ENCODE assay signal across 9 cellular contexts in genomic region chr16:68737730-68738590, GRCh38. TPM values are rescaled to one million over a fixed set of nuclear protein-coding genes. Genes with fewer than 3 reads are reported as not detected.
DNase-seq lines count a peak whose midpoint lies in the region; ATAC-seq and TF ChIP-seq lines count a peak whose summit lies in the region.
"Had no signal": no experiment of that assay in that cellular context is flagged by ENCODE, and none has a peak within 500 bp of the region (broad histone marks: within the 10 kb centered on the region; RNA-seq: fewer than 3 reads in every experiment).

No MANE protein-coding gene starts in this region.

- H3K4me3 ChIP-seq in lower lobe of right lung = peak overlapping the region; percentile 56
- peak overlapping the region; percentile 38 for H3K4me3 ChIP-seq in urinary bladder (ENCODE audit: low read depth, low read length)
- peak overlapping the region in 1 of 2 donors; percentile 32 for H3K4me3 ChIP-seq in gastroesophageal sphincter

- TF ChIP-seq CTCF in lower lobe of right lung (IDR thresholded peaks at IDR 0.05) = no peak
- TF ChIP-seq CTCF in gastroesophageal sphincter (IDR thresholded peaks at IDR 0.05) = no peak

- H3K27ac ChIP-seq in lower lobe of right lung (peak overlapping the region; percentile 79), urinary bladder (ENCODE audit: low read depth) (peak overlapping the region; percentile 46), gastroesophageal sphincter (no peak overlapping the region)

- in situ Hi-C loops in T47D (cut with HindIII; ENCODE audit: low pct_unique_long_range_greater_than_20kb, low sequenced_read_pairs) = no loop called here

- peak; percentile 13 for DNase-seq in stimulated activated CD4-positive, alpha-beta T cell treated with anti-CD3 and anti-CD28 coated beads, Interleukin-1b, Interleukin-23, amount 100 ng/mL, for 48 hours
- DNase-seq in stimulated activated CD4-positive, alpha-beta T cell treated with anti-CD3 and anti-CD28 coated beads, Interleukin-2, amount 100 ng/mL, for 48 hours = no peak
- DNase-seq in T47D (ENCODE audit: low read depth in 1 of 2, low spot score in 1 of 2) (peak; percentile 64 to 76), lower lobe of right lung (peak; percentile 81)

- H3K9me3 ChIP-seq in lower lobe of right lung (no peaks in the 10 kb centered on the region), gastroesophageal sphincter (no peaks in the 10 kb centered on the region)

- H3K4me1 ChIP-seq in lower lobe of right lung = peaks cover 27% of the 10 kb centered on the region
- no peaks in the 10 kb centered on the region for H3K4me1 ChIP-seq in urinary bladder (ENCODE audit: insufficient read depth)
- peaks cover 0 to 18% (median 4%) of the 10 kb centered on the region in 3 donors for H3K4me1 ChIP-seq in gastroesophageal sphincter

- intact Hi-C loops in lower lobe of right lung (cut with DNase I) = no loop called here

- no peak for TF ChIP-seq EP300 in gastroesophageal sphincter (IDR thresholded peaks at IDR 0.05)

- 8% methylated on average over 58 of the region's 58 CpGs for WGBS in urinary bladder
- 0 to 1% methylated on average over 6 to 20 of the region's 58 CpGs for WGBS in gastroesophageal sphincter (ENCODE audit: low coverage in 1 of 2), 2 donors

- no peaks in the 10 kb centered on the region for H3K36me3 ChIP-seq in lower lobe of right lung
- no peaks in the 10 kb centered on the region for H3K36me3 ChIP-seq in urinary bladder (ENCODE audit: insufficient read depth)
- no peaks in the 10 kb centered on the region for H3K36me3 ChIP-seq in gastroesophageal sphincter

- H3K27me3 ChIP-seq in lower lobe of right lung (ENCODE audit: low read depth) = peaks cover 31% of the 10 kb centered on the region
- peaks cover 41% of the 10 kb centered on the region for H3K27me3 ChIP-seq in gastroesophageal sphincter

- ATAC-seq in lower lobe of right lung (peak; percentile 77 to 80), HG02571 (IDR thresholded peaks at IDR 0.05; ENCODE audit: unreplicated experiment) (no peak), gastroesophageal sphincter (no peak), HG03565 (IDR thresholded peaks at IDR 0.05; ENCODE audit: unreplicated experiment) (no peak)

- TF ChIP-seq POLR2A in gastroesophageal sphincter (IDR thresholded peaks at IDR 0.05) = no peak

RNA-seq across cellular contexts. Expression of gene CDH1, which starts 0.9 kb away (rescaled TPM):
- total RNA-seq in lower lobe of right lung (127 TPM), urinary bladder (35.2 TPM), gastroesophageal sphincter (10 to 100 TPM in 1 of 4 donors, 1 to 10 TPM in 1, under 1 TPM in 2; 0.13 to 12.0 (median 1.2) TPM)
- 15.7 TPM for polyA plus RNA-seq in urinary bladder
- total RNA-seq: HT1080 had no signal

Comparison
In these comparisons a context has a peak if more than half of its experiments do, and no peak if none do; other contexts are left out.
1. DNase-seq: peak in stimulated activated CD4-positive, alpha-beta T cell treated with anti-CD3 and anti-CD28 coated beads, Interleukin-1b, Interleukin-23, amount 100 ng/mL, for 48 hours (single experiment), T47D (2 of 2) and lower lobe of right lung (single experiment); none in stimulated activated CD4-positive, alpha-beta T cell treated with anti-CD3 and anti-CD28 coated beads, Interleukin-2, amount 100 ng/mL, for 48 hours (0 of 2).
2. ATAC-seq: peak in lower lobe of right lung (2 of 2); none in HG02571 (single experiment), gastroesophageal sphincter (single experiment) and HG03565 (single experiment).
3. H3K27ac ChIP-seq: peak in lower lobe of right lung (single experiment) and urinary bladder (single experiment); none in gastroesophageal sphincter (0 of 4).